In genomic region chr20:14951707-14952106, GRCh38 we compare ENCODE assay signal across 12 cellular contexts.
DNase-seq lines count a peak whose midpoint lies in the region; ATAC-seq and TF ChIP-seq lines count a peak whose summit lies in the region.
"Had no signal": no experiment of that assay in that cellular context is flagged by ENCODE, and none has a peak within 500 bp of the region (broad histone marks: within the 10 kb centered on the region; RNA-seq: fewer than 3 reads in every experiment).

No MANE protein-coding gene starts in this region.

- ATAC-seq in right lobe of liver: peak; percentile 61 to 84 (median 72)
- no peak for ATAC-seq in GM19455 (IDR thresholded peaks at IDR 0.05; ENCODE audit: unreplicated experiment)
- ATAC-seq in activated CD8-positive, alpha-beta T cell treated with anti-CD3 and anti-CD28 coated beads for 36 hours: no peak
- ATAC-seq in GM21529 (IDR thresholded peaks at IDR 0.05; ENCODE audit: unreplicated experiment): no peak
- ATAC-seq in GM21737 (IDR thresholded peaks at IDR 0.05; ENCODE audit: unreplicated experiment): no peak
- ATAC-seq: activated T-cell treated with anti-CD3 and anti-CD28 coated beads, Interleukin-2, amount 50 U/mL, for 4 hours had no signal

- H3K4me3 ChIP-seq in right lobe of liver: no peak overlapping the region
- H3K4me3 ChIP-seq: heart left ventricle had no signal

- no peak overlapping the region for H3K4me3 Mint-ChIP-seq in activated CD8-positive, alpha-beta T cell treated with anti-CD3 and anti-CD28 coated beads for 36 hours
- H3K4me3 Mint-ChIP-seq: activated T-cell treated with anti-CD3 and anti-CD28 coated beads, Interleukin-2, amount 50 U/mL, for 4 hours had no signal

- no peaks in the 10 kb centered on the region for H3K36me3 ChIP-seq in right lobe of liver
- H3K36me3 ChIP-seq: heart left ventricle had no signal

- H3K4me1 Mint-ChIP-seq in activated CD8-positive, alpha-beta T cell treated with anti-CD3 and anti-CD28 coated beads for 36 hours (ENCODE audit: low read depth): no peaks in the 10 kb centered on the region

- WGBS in right lobe of liver (ENCODE audit: insufficient coverage, low coverage, low lambda C conversion rate, missing lambda C conversion rate): 75% methylated on average over 1 of the region's 1 CpG

- H3K27ac Mint-ChIP-seq in activated CD8-positive, alpha-beta T cell treated with anti-CD3 and anti-CD28 coated beads for 36 hours: no peak overlapping the region

- POLR2A ChIA-PET in activated CD8-positive, alpha-beta T cell treated with anti-CD3 and anti-CD28 coated beads for 36 hours (lab: Charles Lee): no interaction called here

- intact Hi-C loops in right lobe of liver (cut with DNase I): no loop called here
- intact Hi-C loops in activated CD8-positive, alpha-beta T cell treated with anti-CD3 and anti-CD28 coated beads for 36 hours (cut with micrococcal nuclease): no loop called here

- H3K36me3 Mint-ChIP-seq in activated CD8-positive, alpha-beta T cell treated with anti-CD3 and anti-CD28 coated beads for 36 hours (ENCODE audit: low read depth): no peaks in the 10 kb centered on the region

- CTCF ChIA-PET in activated CD8-positive, alpha-beta T cell treated with anti-CD3 and anti-CD28 coated beads for 36 hours (lab: Charles Lee): no interaction called here

- no peaks in the 10 kb centered on the region for H3K9me3 Mint-ChIP-seq in activated CD8-positive, alpha-beta T cell treated with anti-CD3 and anti-CD28 coated beads for 36 hours

- no peaks in the 10 kb centered on the region for H3K9me3 ChIP-seq in right lobe of liver
- H3K9me3 ChIP-seq: heart left ventricle had no signal

- DNase-seq in AG08395 (ENCODE audit: low spot score) (peak; percentile 80), M059J (ENCODE audit: low read depth) (peak; percentile 32), dermis blood vessel endothelial cell (peak; percentile 72), right lobe of liver (no peak)
- no peak for DNase-seq in activated CD8-positive, alpha-beta T cell treated with anti-CD3 and anti-CD28 coated beads for 36 hours
- DNase-seq: activated T-cell treated with anti-CD3 and anti-CD28 coated beads, Interleukin-2, amount 50 U/mL, for 4 hours; heart left ventricle; midbrain; NCI-H1694 treated with DMSO at 0.1 percent for 48 hours had no signal

- H3K27me3 ChIP-seq in right lobe of liver: no peaks in the 10 kb centered on the region
- H3K27me3 ChIP-seq: heart left ventricle had no signal

- H3K27me3 Mint-ChIP-seq in activated CD8-positive, alpha-beta T cell treated with anti-CD3 and anti-CD28 coated beads for 36 hours: no peaks in the 10 kb centered on the region

- no peak for TF ChIP-seq CTCF in right lobe of liver (IDR thresholded peaks at IDR 0.05)
- TF ChIP-seq CTCF in activated CD8-positive, alpha-beta T cell treated with anti-CD3 and anti-CD28 coated beads for 36 hours (IDR thresholded peaks at IDR 0.05): no peak

- no peak for TF ChIP-seq POLR2A in right lobe of liver (IDR thresholded peaks at IDR 0.05)

- H3K27ac ChIP-seq in right lobe of liver: no peak overlapping the region
- H3K27ac ChIP-seq: heart left ventricle had no signal

- peaks cover 0 to 7% (median 0%) of the 10 kb centered on the region in 4 donors for H3K4me1 ChIP-seq in right lobe of liver
- H3K4me1 ChIP-seq: heart left ventricle had no signal

Comparison
In these comparisons a context has a peak if more than half of its experiments do, and no peak if none do; other contexts are left out.
1. DNase-seq: peak in AG08395 (single experiment), M059J (single experiment) and dermis blood vessel endothelial cell (single experiment); none in right lobe of liver (0 of 3) and activated CD8-positive, alpha-beta T cell treated with anti-CD3 and anti-CD28 coated beads for 36 hours (single experiment).
2. ATAC-seq: peak in right lobe of liver (4 of 4); none in GM19455 (single experiment), activated CD8-positive, alpha-beta T cell treated with anti-CD3 and anti-CD28 coated beads for 36 hours (single experiment), GM21529 (single experiment) and GM21737 (single experiment).